8 cellular contexts compared by ENCODE assay signal in the genomic region with DNA sequence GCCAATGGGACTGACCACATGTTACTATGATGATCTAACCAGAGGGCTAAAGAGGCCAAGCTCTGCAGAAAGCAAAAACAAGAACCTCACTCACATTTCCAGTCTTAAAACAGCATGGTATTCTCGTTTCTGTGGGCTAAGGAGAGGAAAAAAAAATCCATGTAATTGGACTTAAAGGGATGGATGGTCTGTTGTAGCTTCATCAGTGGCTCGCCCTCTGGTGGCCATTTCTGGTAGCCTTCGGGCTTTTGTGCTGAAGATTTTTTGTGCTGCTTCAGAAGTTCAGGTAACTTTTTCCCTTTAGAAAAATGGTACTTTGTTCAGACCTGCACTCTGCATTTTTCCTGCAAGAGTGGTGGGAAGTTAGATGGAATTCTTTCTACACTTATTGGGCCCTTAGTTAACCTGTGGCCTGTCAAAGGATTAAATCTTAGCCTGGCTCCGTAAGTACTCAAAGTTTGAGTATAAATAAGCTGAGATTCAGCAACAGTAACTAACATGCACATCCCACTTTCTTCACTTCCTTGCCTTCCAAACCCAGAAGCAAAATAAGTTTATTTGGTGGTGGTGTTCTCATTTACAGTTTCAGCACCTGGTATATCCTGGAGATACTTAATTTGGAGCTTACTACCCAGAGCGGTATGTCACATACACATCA. TPM values are rescaled to one million over a fixed set of nuclear protein-coding genes. Genes with fewer than 3 reads are reported as not detected.
A peak's percentile ranks its signal among the peaks of the same experiment; 100 is the strongest.
DNase-seq lines count a peak whose midpoint lies in the region; ATAC-seq, FAIRE-seq and TF ChIP-seq lines count a peak whose summit lies in the region.

No MANE protein-coding gene starts in this region.

- H3K79me2 ChIP-seq in GM12878 (ENCODE audit: control insufficient read depth, insufficient read depth, low read length), result no peaks in the 10 kb centered on the region

- no peaks in the 10 kb centered on the region for H4K20me1 ChIP-seq in GM12878 (ENCODE audit: control insufficient read depth, insufficient read depth)

- WGBS in GM12878 (ENCODE audit: insufficient coverage, insufficient replicate concordance, low lambda C conversion rate, missing lambda C conversion rate), result 39% methylated on average over 5 of the region's 5 CpGs

- BruUV-seq in GM12878 (replicated peaks; lab: Mats Ljungman, UMichigan), result no TSS peak

- CTCF ChIA-PET in GM12878 (lab: Yijun Ruan, JAX), result interaction anchor here (0.6 to 7.1 kb wide), 47 partner anchors 9 to 523 kb away, joined by 3 to 205 read pairs (median 4); a partner anchor contains a TSS

- no peaks in the 10 kb centered on the region for H3K4me1 ChIP-seq in GM12878 (ENCODE audit: control insufficient read depth, insufficient read depth, low read length)

- FAIRE-seq in TTC549 (lab: Jason Lieb, UNC), result peak; percentile 68
- peak; percentile 89 for FAIRE-seq in GM12878 (lab: Jason Lieb, UNC)

- H3K4me3 ChIP-seq in LNCaP clone FGC (ENCODE audit: low read depth, low read length), result no peak overlapping the region
- H3K4me3 ChIP-seq in GM12878, result no peak overlapping the region

- H3K36me3 ChIP-seq in GM12878 (ENCODE audit: control insufficient read depth in 2 of 2, insufficient read depth in 2 of 2, low read length in 1 of 2), result peaks cover 8 to 9% of the 10 kb centered on the region in 2 experiments

- RAD21 ChIA-PET in GM12878 (lab: Charles Lee; ENCODE audit: unreplicated experiment), result interaction anchor here (0.5 to 2.7 kb wide), 9 partner anchors 9 to 901 kb away, joined by 3 to 54 read pairs (median 3); a partner anchor contains a TSS

- peak; percentile 85 for ATAC-seq in GM12878
- no peak for ATAC-seq in GM18861 (IDR thresholded peaks at IDR 0.05; ENCODE audit: unreplicated experiment)
- ATAC-seq in GM21447 (IDR thresholded peaks at IDR 0.05; ENCODE audit: unreplicated experiment), result no peak

- no peak overlapping the region for H3K27ac ChIP-seq in GM12878 (ENCODE audit: control insufficient read depth, insufficient read depth)

- DNase-seq in EL (peak; percentile 67), LNCaP clone FGC (ENCODE audit: low read depth) (no peak), GM12878 (ENCODE audit: low read depth, low spot score) (peak; percentile 11), inferior parietal cortex (ENCODE audit: extremely low spot score) (peak; percentile 79)
- DNase-seq in stimulated activated CD4-positive, alpha-beta T cell treated with anti-CD3 and anti-CD28 coated beads, Interleukin-15, amount 100 ng/mL, for 1 hour (ENCODE audit: low read depth in 1 of 2, low spot score in 1 of 2), result peak; percentile 26 to 49

- in situ Hi-C loops in GM12878 (cut with MboI), result loop anchor here (5.0 kb wide), 1 partner anchor 436 kb away; no protein-coding TSS in a partner anchor

- POLR2A ChIA-PET in GM12878 (lab: Charles Lee), result interaction anchor here (0.6 to 1.4 kb wide), 3 partner anchors 29 to 677 kb away, joined by 4 to 5 read pairs (median 4); no protein-coding TSS in a partner anchor

- intact Hi-C loops in GM12878 (cut with micrococcal nuclease; ENCODE audit: unreplicated experiment), result loop anchor here (1.0 kb wide), 1 partner anchor 431 kb away; no protein-coding TSS in a partner anchor

- H3K9ac ChIP-seq in GM12878 (ENCODE audit: control insufficient read depth, insufficient read depth, low read length), result no peak overlapping the region

- peak; percentile 82 for TF ChIP-seq CTCF in LNCaP clone FGC (IDR thresholded peaks at IDR 0.05; ENCODE audit: control insufficient read depth, extremely low read depth, insufficient read depth)
- peak; percentile 77 to 89 (median 83) for TF ChIP-seq CTCF in GM12878 (IDR thresholded peaks at IDR 0.05 in 2 of 3, conservative IDR thresholded peaks at IDR 0.05 in 1 of 3; ENCODE audit: control insufficient read depth in 2 of 3, extremely low read depth in 1 of 3, insufficient read depth in 1 of 3, low read depth in 3 of 3, low read length in 3 of 3)

- TF ChIP-seq EP300 in GM12878 (IDR thresholded peaks at IDR 0.05; ENCODE audit: borderline replicate concordance in 1 of 2, control insufficient read depth in 1 of 2, low read depth in 2 of 2, low read length in 2 of 2), result no peak

- no peak overlapping the region for H2AFZ ChIP-seq in GM12878 (ENCODE audit: control insufficient read depth, low read depth, low read length)

- H3K27me3 ChIP-seq in GM12878 (replicated peaks in 1 of 2; ENCODE audit: control insufficient read depth in 2 of 2, insufficient read depth in 2 of 2, low read length in 1 of 2), result no peaks in the 10 kb centered on the region

- SMC1A ChIA-PET in GM12878 (lab: Charles Lee; ENCODE audit: uncharacterized antibody, unreplicated experiment), result interaction anchor here (0.6 to 5.5 kb wide), 23 partner anchors 10 to 524 kb away, joined by 3 to 94 read pairs (median 3); a partner anchor contains a TSS

- TF ChIP-seq RAD21 in GM12878 (IDR thresholded peaks at IDR 0.05; ENCODE audit: insufficient read depth, low read depth, low read length), result peak; percentile 55

- no peak overlapping the region for H3K4me2 ChIP-seq in GM12878 (ENCODE audit: control insufficient read depth, insufficient read depth)

- H3K9me3 ChIP-seq in GM12878 (replicated peaks; ENCODE audit: control insufficient read depth, insufficient read depth, low read length), result no peaks in the 10 kb centered on the region

- no peak for TF ChIP-seq POLR2A in GM12878 (IDR thresholded peaks at IDR 0.05; ENCODE audit: low read depth, low read length)

TF ChIP-seq in GM12878, 131 proteins besides CTCF, POLR2A, EP300 and RAD21:
- TF ChIP-seq RCOR1 (conservative IDR thresholded peaks at IDR 0.05; ENCODE audit: low read depth, low read length) (no peak), SMC3 (IDR thresholded peaks at IDR 0.05; ENCODE audit: borderline replicate concordance, low read length) (peak; percentile 84; the same call in 1 of the 2 replicates), YY1 (IDR thresholded peaks at IDR 0.05; ENCODE audit: low read depth, low read length) (peak; percentile 13; the same call in 1 of the 2 replicates)

RNA-seq across cellular contexts. Expression of a gene that starts 22.3 kb away (rescaled TPM):
- 94.2 and 107 TPM in 2 replicates for total RNA-seq in GM12878 (2013; cell fraction: nucleolus; rRNA removed)
- 20.5 and 22.6 TPM in 2 replicates for total RNA-seq in GM12878 (2014; rRNA removed)
- total RNA-seq in GM12878 (2014; rRNA removed; fragmentation: Illumina TruSeq; extraction: Trizol), result 20.6 and 21.6 TPM in 2 replicates
- total RNA-seq in GM12878 (2021), result 24.9 and 29.4 TPM in 2 replicates
- 13.8 TPM for polyA plus RNA-seq in GM12878 (2011; ENCODE audit: low read depth)
- 33.7 and 44.8 TPM in 2 replicates for polyA plus RNA-seq in GM12878 (2011; rRNA removed)
- polyA plus RNA-seq in GM12878 (2011; cell fraction: cytosol; rRNA removed), result 42.0 and 54.1 TPM in 2 replicates
- polyA plus RNA-seq in GM12878 (2011; cell fraction: nucleus; rRNA removed), result 108 and 118 TPM in 2 replicates
- 13.2 and 13.5 TPM in 2 replicates for polyA plus RNA-seq in GM12878 (2012)
- polyA plus RNA-seq in GM12878 (2014; fragmentation: Illumina TruSeq; extraction: Trizol), result 25.5 and 51.1 TPM in 2 replicates
- 1 to 10 TPM; 2.6 to 3.1 TPM for polyA plus RNA-seq in GM12878 (2014; fragmentation: Nextera tagmentation; extraction: Ambion mirVana)
- polyA plus RNA-seq in GM12878 (2014; rRNA removed), result 26.2 and 28.3 TPM in 2 replicates
- 10 to 100 TPM; 18.7 to 18.8 TPM for polyA plus RNA-seq in GM12878 (2016; fragmentation: Nextera tagmentation; extraction: Ambion mirVana)
- 37.8 and 51.0 TPM in 2 replicates for polyA minus RNA-seq in GM12878 (2011; rRNA and poly(A)+ RNA removed)
- polyA minus RNA-seq in GM12878 (2011; cell fraction: cytosol; rRNA and poly(A)+ RNA removed), result 5.9 and 12.5 TPM in 2 replicates
- 42.4 and 56.1 TPM in 2 replicates for polyA minus RNA-seq in GM12878 (2011; cell fraction: nucleus; rRNA and poly(A)+ RNA removed)

RNA-seq across cellular contexts. Expression of a gene that starts 54.7 kb away (rescaled TPM):
- 7.7 and 11.6 TPM in 2 replicates for total RNA-seq in GM12878 (2013; cell fraction: nucleolus; rRNA removed)
- total RNA-seq in GM12878 (2014; rRNA removed) (1.9 and 3.6 TPM in 2 replicates), GM12878 (2014; rRNA removed; fragmentation: Illumina TruSeq; extraction: Trizol) (1.5 and 2.5 TPM in 2 replicates), GM12878 (2021) (2.7 and 3.2 TPM in 2 replicates)
- 0.29 TPM for polyA plus RNA-seq in GM12878 (2011; ENCODE audit: low read depth)
- polyA plus RNA-seq in GM12878 (2011; rRNA removed) (7.3 and 8.0 TPM in 2 replicates), GM12878 (2014; fragmentation: Illumina TruSeq; extraction: Trizol) (2.5 and 3.3 TPM in 2 replicates), GM12878 (2014; fragmentation: Nextera tagmentation; extraction: Ambion mirVana) (under 1 TPM; 0.69 to 0.87 TPM), GM12878 (2014; rRNA removed) (3.2 and 3.8 TPM in 2 replicates), GM12878 (2016; fragmentation: Nextera tagmentation; extraction: Ambion mirVana) (1 to 10 TPM; 1.7 to 1.8 TPM)
- polyA plus RNA-seq in GM12878 (2011; cell fraction: cytosol; rRNA removed), result 4.3 and 5.3 TPM in 2 replicates
- 23.5 and 28.7 TPM in 2 replicates for polyA plus RNA-seq in GM12878 (2011; cell fraction: nucleus; rRNA removed)
- 0.59 and 1.2 TPM in 2 replicates for polyA plus RNA-seq in GM12878 (2012)
- polyA minus RNA-seq in GM12878 (2011; rRNA and poly(A)+ RNA removed), result 7.5 and 12.8 TPM in 2 replicates
- 2.7 and 3.8 TPM in 2 replicates for polyA minus RNA-seq in GM12878 (2011; cell fraction: cytosol; rRNA and poly(A)+ RNA removed)
- polyA minus RNA-seq in GM12878 (2011; cell fraction: nucleus; rRNA and poly(A)+ RNA removed), result 15.7 and 40.2 TPM in 2 replicates
